9 cellular contexts compared by ENCODE assay signal in the genomic region with DNA sequence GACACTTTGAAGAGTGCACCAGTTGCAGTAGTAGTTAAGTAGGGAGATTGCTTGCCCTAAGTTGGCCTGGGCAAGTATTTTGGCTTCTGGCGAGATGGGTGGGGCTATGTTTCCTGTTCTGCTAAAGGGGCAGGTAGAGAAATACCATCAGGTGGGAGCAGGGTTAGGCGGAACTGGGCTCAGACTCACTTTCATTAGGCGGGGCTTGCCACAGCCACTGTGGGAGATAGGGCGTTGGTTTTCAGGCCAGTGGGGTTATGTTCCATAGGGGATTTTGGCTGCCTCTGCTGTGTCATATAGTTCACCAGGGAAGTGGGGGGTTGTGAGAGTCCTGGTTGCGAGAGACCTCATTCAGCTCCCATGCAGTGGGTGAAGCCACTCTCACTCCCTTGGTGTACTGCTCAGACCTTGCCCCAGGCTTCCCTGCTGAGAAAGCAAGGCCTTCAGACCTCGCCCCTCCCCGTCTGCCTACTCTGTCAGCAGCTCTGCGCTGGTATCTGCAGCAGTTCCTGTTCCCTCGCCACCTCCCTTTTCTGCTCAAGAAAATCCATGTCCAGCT. TPM values are rescaled to one million over a fixed set of nuclear protein-coding genes. Genes with fewer than 3 reads are reported as not detected.
A peak's percentile ranks its signal among the peaks of the same experiment; 100 is the strongest.
DNase-seq lines count a peak whose midpoint lies in the region; ATAC-seq and TF ChIP-seq lines count a peak whose summit lies in the region.
"Had no signal": no experiment of that assay in that cellular context is flagged by ENCODE, and none has a peak within 500 bp of the region (broad histone marks: within the 10 kb centered on the region; RNA-seq: fewer than 3 reads in every experiment).

No MANE protein-coding gene starts in this region.

- no peak overlapping the region for H3K4me2 ChIP-seq in mammary epithelial cell (ENCODE audit: insufficient read depth, low read depth, low read length)

- TF ChIP-seq CTCF in activated B cell treated with CpG ODN at 0.5 μM for 24 hours (IDR thresholded peaks at IDR 0.05) (no peak), mammary epithelial cell (conservative IDR thresholded peaks at IDR 0.05 in 1 of 2, IDR thresholded peaks at IDR 0.05 in 1 of 2; ENCODE audit: extremely low read depth in 1 of 2, insufficient read depth in 1 of 2, low read depth in 1 of 2, low read length in 2 of 2) (no peak)

- no TSS peak for BruUV-seq in mammary epithelial cell (replicated peaks; lab: Mats Ljungman, UMichigan)

- no peak for DNase-seq in activated B cell treated with CpG ODN at 0.5 μM for 24 hours
- DNase-seq in effector CD4-positive, alpha-beta T cell: peak; percentile 23
- DNase-seq in stimulated activated CD4-positive, alpha-beta T cell treated with anti-CD3 and anti-CD28 coated beads, Interleukin-15, amount 100 ng/mL, for 1 hour (ENCODE audit: low read depth in 1 of 2, low spot score in 1 of 2): peak; percentile 3 to 11
- no peak for DNase-seq in NCI-H345 (lab: John Stamatoyannopoulos, UW)
- no peak for DNase-seq in cortex of kidney (lab: John Stamatoyannopoulos, UW)
- DNase-seq in mammary epithelial cell: no peak

- peaks cover 84% of the 10 kb centered on the region for H3K36me3 Mint-ChIP-seq in activated B cell treated with CpG ODN at 0.5 μM for 24 hours (ENCODE audit: low read depth)

- in situ Hi-C loops in mammary epithelial cell (cut with MboI; ENCODE audit: low sequenced_read_pairs in 2 of 2): no loop called here

- H3K9me3 ChIP-seq in mammary epithelial cell (replicated peaks; ENCODE audit: insufficient read depth, low read length): no peaks in the 10 kb centered on the region

- CTCF ChIA-PET in activated B cell treated with CpG ODN at 0.5 μM for 24 hours (lab: Charles Lee) (no interaction called here), mammary epithelial cell (lab: Charles Lee; ENCODE audit: low non-redundant PET) (no interaction called here)

- no peak overlapping the region for H2AFZ ChIP-seq in mammary epithelial cell (ENCODE audit: low read depth, low read length)

- POLR2A ChIA-PET in activated B cell treated with CpG ODN at 0.5 μM for 24 hours (lab: Charles Lee): no interaction called here

- peaks cover 9% of the 10 kb centered on the region for H3K9me3 Mint-ChIP-seq in activated B cell treated with CpG ODN at 0.5 μM for 24 hours

- ATAC-seq in GM18519 (IDR thresholded peaks at IDR 0.05; ENCODE audit: low FRiP score, unreplicated experiment) (peak; percentile 82), HG02870 (IDR thresholded peaks at IDR 0.05; ENCODE audit: unreplicated experiment) (peak; percentile 97), activated B cell treated with CpG ODN at 0.5 μM for 24 hours (ENCODE audit: low read depth) (peak; percentile 75)

- H3K27ac Mint-ChIP-seq in activated B cell treated with CpG ODN at 0.5 μM for 24 hours: peak overlapping the region; percentile 56

- intact Hi-C loops in activated B cell treated with CpG ODN at 0.5 μM for 24 hours (cut with micrococcal nuclease): loop anchor here (5.0 kb wide), 1 partner anchor 40 kb away; no protein-coding TSS in a partner anchor
- intact Hi-C loops in mammary epithelial cell (cut with micrococcal nuclease): no loop called here

- H3K9ac ChIP-seq in mammary epithelial cell (ENCODE audit: insufficient read depth, low read length): no peak overlapping the region

- no peaks in the 10 kb centered on the region for H3K27me3 ChIP-seq in mammary epithelial cell (ENCODE audit: insufficient read depth, low read length)

- peaks cover 31% of the 10 kb centered on the region for H3K4me1 Mint-ChIP-seq in activated B cell treated with CpG ODN at 0.5 μM for 24 hours

- dilution Hi-C loops in mammary epithelial cell (cut with HindIII; ENCODE audit: low sequenced_read_pairs): no loop called here

- H3K79me2 ChIP-seq in mammary epithelial cell (ENCODE audit: insufficient read depth, low read length): peaks cover 97% of the 10 kb centered on the region

- H3K4me3 ChIP-seq in mammary epithelial cell (replicated peaks in 1 of 3; ENCODE audit: insufficient read depth in 1 of 3, low read depth in 2 of 3, low read length in 3 of 3): no peak overlapping the region

- peak overlapping the region; percentile 21 for H3K4me3 Mint-ChIP-seq in activated B cell treated with CpG ODN at 0.5 μM for 24 hours

- peaks cover 5% of the 10 kb centered on the region for H3K4me1 ChIP-seq in mammary epithelial cell (ENCODE audit: insufficient read depth, low read length)

- peaks cover 3% of the 10 kb centered on the region for H3K36me3 ChIP-seq in mammary epithelial cell (ENCODE audit: insufficient read depth, low read length)

- no peaks in the 10 kb centered on the region for H3K27me3 Mint-ChIP-seq in activated B cell treated with CpG ODN at 0.5 μM for 24 hours

- 96% methylated on average over 9 of the region's 9 CpGs for WGBS in mammary epithelial cell (ENCODE audit: low coverage, missing lambda C conversion rate)

- no peaks in the 10 kb centered on the region for H4K20me1 ChIP-seq in mammary epithelial cell (ENCODE audit: insufficient read depth, low read length)

- no peak overlapping the region for H3K27ac ChIP-seq in mammary epithelial cell (ENCODE audit: insufficient read depth, low read depth, low read length)
- H3K27ac ChIP-seq: HL-60 had no signal

RNA-seq across cellular contexts. Expression of a gene that starts 43.3 kb away (rescaled TPM):
- total RNA-seq in activated B cell treated with CpG ODN at 0.5 μM for 24 hours (44.8 and 51.0 TPM in 2 replicates), mammary epithelial cell (10 to 100 TPM; 19.7 to 35.4 TPM)
- 7.2 TPM for polyA plus RNA-seq in mammary epithelial cell
- polyA minus RNA-seq in mammary epithelial cell: 38.6 TPM

Comparison
In these comparisons a context has a peak if more than half of its experiments do, and no peak if none do; other contexts are left out.
1. DNase-seq: peak in effector CD4-positive, alpha-beta T cell (single experiment) and stimulated activated CD4-positive, alpha-beta T cell treated with anti-CD3 and anti-CD28 coated beads, Interleukin-15, amount 100 ng/mL, for 1 hour (2 of 2); none in activated B cell treated with CpG ODN at 0.5 μM for 24 hours (single experiment), NCI-H345 (single experiment), cortex of kidney (single experiment) and mammary epithelial cell (single experiment).
2. Peak in every context shown above with its lines, with median percentiles within 50 percentile points of each other: ATAC-seq.